Comparison of ENCODE assay signal across 8 cellular contexts in the genomic region with DNA sequence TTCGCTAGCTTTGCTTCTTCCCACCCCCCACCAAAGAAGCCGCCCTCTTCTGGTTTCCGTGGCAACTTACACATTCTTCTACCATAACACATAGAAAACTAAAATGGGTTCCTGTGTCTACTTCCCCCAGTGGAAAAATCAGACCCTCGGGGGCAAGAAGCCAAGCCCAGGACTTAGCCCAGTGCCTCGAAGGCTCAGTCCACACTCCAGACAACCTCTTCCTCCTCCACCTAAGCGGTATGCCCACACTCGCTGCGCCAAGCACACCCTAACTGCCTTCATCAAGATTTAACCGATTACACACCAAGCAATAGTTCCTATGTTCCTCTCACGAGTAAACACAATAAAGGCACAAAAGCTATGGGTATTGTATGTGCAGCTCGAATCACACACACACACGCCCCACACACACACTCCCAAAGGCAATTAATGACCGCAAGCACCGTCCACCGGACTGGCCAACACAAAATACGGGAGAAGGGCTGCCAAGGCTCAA. TPM values are rescaled to one million over a fixed set of nuclear protein-coding genes. Genes with fewer than 3 reads are reported as not detected.
DNase-seq lines count a peak whose midpoint lies in the region; ATAC-seq and TF ChIP-seq lines count a peak whose summit lies in the region.

No MANE protein-coding gene starts in this region.

- H3K4me3 ChIP-seq in GM12865 (ENCODE audit: low read depth, low read length) = peak overlapping the region; percentile 92

- H3K36me3 Mint-ChIP-seq in activated naive CD4-positive, alpha-beta T cell treated with anti-CD3 and anti-CD28 coated beads, Interleukin-2, amount 50 U/mL, for 24 hours = peaks cover 2% of the 10 kb centered on the region
- peaks cover 3% of the 10 kb centered on the region for H3K36me3 Mint-ChIP-seq in type B pancreatic cell

- ATAC-seq in HG03108 (IDR thresholded peaks at IDR 0.05; ENCODE audit: unreplicated experiment) = peak; percentile 11
- peak; percentile 35 for ATAC-seq in omental fat pad (ENCODE audit: low FRiP score)

- H3K4me1 Mint-ChIP-seq in activated naive CD4-positive, alpha-beta T cell treated with anti-CD3 and anti-CD28 coated beads, Interleukin-2, amount 50 U/mL, for 24 hours = peaks cover 48% of the 10 kb centered on the region
- H3K4me1 Mint-ChIP-seq in type B pancreatic cell (ENCODE audit: unreplicated experiment) = peaks cover 23% of the 10 kb centered on the region

- H3K4me3 Mint-ChIP-seq in activated naive CD4-positive, alpha-beta T cell treated with anti-CD3 and anti-CD28 coated beads, Interleukin-2, amount 50 U/mL, for 24 hours = peak overlapping the region; percentile 94
- peak overlapping the region; percentile 96 for H3K4me3 Mint-ChIP-seq in type B pancreatic cell

- peak overlapping the region; percentile 98 for H3K27ac Mint-ChIP-seq in activated naive CD4-positive, alpha-beta T cell treated with anti-CD3 and anti-CD28 coated beads, Interleukin-2, amount 50 U/mL, for 24 hours
- H3K27ac Mint-ChIP-seq in type B pancreatic cell = peak overlapping the region; percentile 98

- H3K9me3 Mint-ChIP-seq in activated naive CD4-positive, alpha-beta T cell treated with anti-CD3 and anti-CD28 coated beads, Interleukin-2, amount 50 U/mL, for 24 hours = no peaks in the 10 kb centered on the region
- no peaks in the 10 kb centered on the region for H3K9me3 Mint-ChIP-seq in type B pancreatic cell

- TF ChIP-seq CTCF in GM12865 (IDR thresholded peaks at IDR 0.05; ENCODE audit: insufficient read depth, low read depth, low read length, missing control alignments) = peak; percentile 16
- no peak for TF ChIP-seq CTCF in omental fat pad (IDR thresholded peaks at IDR 0.05)
- TF ChIP-seq CTCF in type B pancreatic cell (conservative IDR thresholded peaks at IDR 0.05) = no peak

- no peaks in the 10 kb centered on the region for H3K27me3 Mint-ChIP-seq in activated naive CD4-positive, alpha-beta T cell treated with anti-CD3 and anti-CD28 coated beads, Interleukin-2, amount 50 U/mL, for 24 hours
- peaks cover 20% of the 10 kb centered on the region for H3K27me3 Mint-ChIP-seq in type B pancreatic cell

- DNase-seq in GM12865 (ENCODE audit: low read depth) = peak; percentile 66
- peak; percentile 73 for DNase-seq in SIG-M5 treated with dmso at 0.1 percent for 504 hours (lab: John Stamatoyannopoulos, UW; ENCODE audit: unreplicated experiment)
- peak; percentile 69 for DNase-seq in glomerular visceral epithelial cell (ENCODE audit: extremely low spot score)
- DNase-seq in omental fat pad (ENCODE audit: low spot score) = no peak
- no peak for DNase-seq in type B pancreatic cell (ENCODE audit: extremely low spot score, unreplicated experiment)
- DNase-seq in NCI-H1417 treated with DMSO at 0.1 percent for 48 hours (lab: John Stamatoyannopoulos, UW) = no peak

RNA-seq across cellular contexts. Expression of a gene that starts 0.5 kb away (rescaled TPM):
- total RNA-seq in omental fat pad (10 to 100 TPM; 21.7 to 41.4 (median 30.7) TPM), type B pancreatic cell (ENCODE audit: low replicate concordance) (29.4 and 36.7 TPM in 2 replicates)

RNA-seq across cellular contexts. Expression of a gene that starts 20.9 kb away (rescaled TPM):
- total RNA-seq in omental fat pad (10 to 100 TPM; 45.2 to 64.8 (median 54.4) TPM), type B pancreatic cell (ENCODE audit: low replicate concordance) (29.2 and 29.4 TPM in 2 replicates)

Comparison
In these comparisons a context has a peak if more than half of its experiments do, and no peak if none do; other contexts are left out.
1. DNase-seq: peak in GM12865 (single experiment), SIG-M5 treated with dmso at 0.1 percent for 504 hours (single experiment) and glomerular visceral epithelial cell (single experiment); none in omental fat pad (single experiment), type B pancreatic cell (single experiment) and NCI-H1417 treated with DMSO at 0.1 percent for 48 hours (single experiment).